9 cellular contexts compared by ENCODE assay signal in the genomic region with DNA sequence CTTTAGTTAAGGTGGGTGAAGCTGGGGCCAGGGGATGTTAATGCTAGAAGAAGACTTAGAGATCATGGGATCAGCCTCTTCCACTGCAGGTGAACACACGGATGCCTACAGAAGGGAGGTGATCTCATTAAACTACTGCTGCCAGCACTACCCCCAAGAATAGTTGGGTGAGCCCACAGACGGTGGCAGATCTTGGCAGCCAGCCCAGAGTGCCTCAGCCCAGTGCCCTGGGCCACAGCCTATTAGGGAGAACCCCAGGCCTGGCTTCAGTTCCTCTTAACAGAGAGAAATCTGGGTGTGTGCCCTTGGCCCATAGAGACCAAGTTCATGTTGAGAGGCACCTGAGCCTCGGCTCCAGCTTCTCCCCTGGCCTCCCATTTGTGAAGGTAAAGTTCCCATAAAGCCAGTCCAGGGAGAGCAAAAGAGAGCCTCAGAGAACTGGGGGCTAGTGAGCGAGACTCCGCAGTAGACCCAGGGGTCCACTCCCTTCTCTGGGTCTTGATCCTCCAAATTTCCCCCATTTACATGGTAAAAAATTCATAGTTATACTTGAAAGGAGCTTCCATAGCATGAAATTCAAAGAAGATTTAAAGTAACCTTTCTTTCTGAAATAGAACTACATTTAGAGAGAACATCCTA.
DNase-seq lines count a peak whose midpoint lies in the region; ATAC-seq, FAIRE-seq and TF ChIP-seq lines count a peak whose summit lies in the region.
"Had no signal": no experiment of that assay in that cellular context is flagged by ENCODE, and none has a peak within 500 bp of the region (broad histone marks: within the 10 kb centered on the region; RNA-seq: fewer than 3 reads in every experiment).

No MANE protein-coding gene starts in this region.

- DNase-seq in right lobe of liver (peak in 1 of 3 donors; percentile 45), HepG2 (ENCODE audit: low spot score) (no peak), mucosa of descending colon (peak; percentile 66 to 91 (median 77)), DMS 273 (lab: John Stamatoyannopoulos, UW; ENCODE audit: unreplicated experiment) (no peak), WTC11 (ENCODE audit: low spot score) (no peak), SW480 (ENCODE audit: low spot score) (no peak)
- DNase-seq in activated CD8-positive, alpha-beta memory T cell treated with anti-CD3 and anti-CD28 coated beads, Interleukin-2, amount 50 U/mL, for 48 hours, result peak; percentile 54

- no peaks in the 10 kb centered on the region for H4K20me1 ChIP-seq in HepG2 (ENCODE audit: insufficient read depth, low read length)

- no peak overlapping the region for H3K27ac Mint-ChIP-seq in WTC11

- intact Hi-C loops in right lobe of liver (cut with DNase I), result no loop called here
- intact Hi-C loops in HepG2 (cut with micrococcal nuclease; ENCODE audit: unreplicated experiment), result no loop called here
- intact Hi-C loops in mucosa of descending colon (cut with DNase I, micrococcal nuclease), result no loop called here

- no peak overlapping the region for H2AFZ ChIP-seq in HepG2 (ENCODE audit: low read length)

- peaks cover 10% of the 10 kb centered on the region for H3K36me3 Mint-ChIP-seq in WTC11

- no peak for TF ChIP-seq POLR2A in right lobe of liver (IDR thresholded peaks at IDR 0.05)
- no peak for TF ChIP-seq POLR2A in HepG2 (IDR thresholded peaks at IDR 0.05; ENCODE audit: insufficient read depth in 1 of 2, low read depth in 2 of 2, low read length in 2 of 2)

- H3K9me3 Mint-ChIP-seq in WTC11, result peaks cover 19% of the 10 kb centered on the region

- BruUV-seq in HepG2 (replicated peaks; lab: Mats Ljungman, UMichigan), result no TSS peak

- POLR2A ChIA-PET in HepG2 (lab: Yijun Ruan, JAX), result no interaction called here
- POLR2A ChIA-PET in WTC11 (lab: Charles Lee), result no interaction called here

- no peaks in the 10 kb centered on the region for H3K9me3 ChIP-seq in right lobe of liver
- H3K9me3 ChIP-seq in HepG2 (ENCODE audit: low read length), result no peaks in the 10 kb centered on the region
- H3K9me3 ChIP-seq in mucosa of descending colon, result no peaks in the 10 kb centered on the region

- no peak for FAIRE-seq in HepG2 (lab: Jason Lieb, UNC)

- H3K27me3 Mint-ChIP-seq in WTC11 (ENCODE audit: low read depth), result peaks cover 29% of the 10 kb centered on the region

- TF ChIP-seq RAD21 in HepG2 (CRISPR knock-in tag; IDR thresholded peaks at IDR 0.05), result no peak

- H3K4me1 Mint-ChIP-seq in WTC11, result peaks cover 49% of the 10 kb centered on the region

- no peak for TF ChIP-seq EP300 in HepG2 (IDR thresholded peaks at IDR 0.05; ENCODE audit: low read depth in 2 of 2, low read length in 2 of 2)
- TF ChIP-seq EP300 in HepG2 (CRISPR knock-in tag; IDR thresholded peaks at IDR 0.05; ENCODE audit: borderline replicate concordance), result no peak

- H3K4me1 ChIP-seq in right lobe of liver (no peaks in the 10 kb centered on the region), HepG2 (ENCODE audit: insufficient read depth, low read length) (no peaks in the 10 kb centered on the region), mucosa of descending colon (ENCODE audit: low read depth) (peaks cover under 1% of the 10 kb centered on the region)

- ATAC-seq in right lobe of liver, result peak in 3 of 4 donors; percentile 33 to 45 (median 39)
- no peak for ATAC-seq in HepG2
- peak; percentile 60 for ATAC-seq in HG03439 (IDR thresholded peaks at IDR 0.05; ENCODE audit: unreplicated experiment)
- ATAC-seq in mucosa of descending colon, result peak; percentile 84
- no peak for ATAC-seq in WTC11

- TF ChIP-seq CTCF in right lobe of liver (IDR thresholded peaks at IDR 0.05) (no peak), HepG2 (CRISPR knock-in tag; IDR thresholded peaks at IDR 0.05) (no peak), mucosa of descending colon (IDR thresholded peaks at IDR 0.05) (no peak), WTC11 (IDR thresholded peaks at IDR 0.05) (no peak)

- H3K36me3 ChIP-seq in right lobe of liver, result no peaks in the 10 kb centered on the region
- H3K36me3 ChIP-seq in HepG2 (replicated peaks in 1 of 2; ENCODE audit: control insufficient read depth in 1 of 2, insufficient read depth in 2 of 2, low read length in 2 of 2), result no peaks in the 10 kb centered on the region
- H3K36me3 ChIP-seq in mucosa of descending colon (ENCODE audit: low read depth), result no peaks in the 10 kb centered on the region

- H3K27me3 ChIP-seq in right lobe of liver (no peaks in the 10 kb centered on the region), HepG2 (ENCODE audit: control insufficient read depth in 1 of 2, insufficient read depth in 2 of 2, low read length in 2 of 2) (no peaks in the 10 kb centered on the region)

- H3K27ac ChIP-seq in right lobe of liver, result no peak overlapping the region
- H3K27ac ChIP-seq in HepG2 (ENCODE audit: extremely low read length, insufficient read depth, low read length), result no peak overlapping the region
- H3K27ac ChIP-seq: C4-2B had no signal

- CTCF ChIA-PET in HepG2 (lab: Yijun Ruan, JAX; ENCODE audit: low intra/inter-chr PET ratio, low total read pairs) (no interaction called here), WTC11 (lab: Charles Lee) (interaction anchor here (1.2 kb wide), 1 partner anchor 79 kb away, joined by 3 read pairs; no protein-coding TSS in a partner anchor)

- in situ Hi-C loops in HepG2 (cut with HindIII; ENCODE audit: extremely low pct_ligation_motif_present, low pct_unique_long_range_greater_than_20kb), result no loop called here

- H3K79me2 ChIP-seq in HepG2 (ENCODE audit: insufficient read depth, low read length), result no peaks in the 10 kb centered on the region

- H3K4me3 Mint-ChIP-seq in WTC11, result no peak overlapping the region

- no peak overlapping the region for H3K9ac ChIP-seq in HepG2 (ENCODE audit: insufficient read depth, low read depth, low read length)

- 55% methylated on average over 3 of the region's 5 CpGs for WGBS in right lobe of liver (ENCODE audit: insufficient coverage, low coverage, low lambda C conversion rate, missing lambda C conversion rate)
- WGBS in HepG2 (ENCODE audit: low lambda C conversion rate), result 50% methylated on average over 5 of the region's 5 CpGs

- H3K4me3 ChIP-seq in right lobe of liver (no peak overlapping the region), HepG2 (replicated peaks in 1 of 3; ENCODE audit: insufficient read depth in 1 of 3, low read depth in 2 of 3, low read length in 3 of 3) (no peak overlapping the region), mucosa of descending colon (no peak overlapping the region)

- H3K4me2 ChIP-seq in HepG2 (ENCODE audit: low read depth, low read length), result no peak overlapping the region

TF ChIP-seq in HepG2, 621 proteins besides CTCF, POLR2A, EP300 and RAD21 (continues in another document):
- no peak for TF ChIP-seq U2AF1 (optimal IDR thresholded peaks at IDR 0.05; ENCODE audit: low read depth, low read length)

TF ChIP-seq in WTC11, 78 proteins besides CTCF, POLR2A, EP300 and RAD21:
- TF ChIP-seq ZNF416 (CRISPR knock-in tag; IDR thresholded peaks at IDR 0.05), result no peak
- TF ChIP-seq SP1 (CRISPR knock-in tag; conservative IDR thresholded peaks at IDR 0.05), result no peak
- TF ChIP-seq CREB1 (CRISPR knock-in tag; IDR thresholded peaks at IDR 0.05), result no peak

Comparison
In these comparisons a context has a peak if more than half of its experiments do, and no peak if none do; other contexts are left out.
1. ATAC-seq: peak in right lobe of liver (3 of 4), HG03439 (single experiment) and mucosa of descending colon (single experiment); none in HepG2 (single experiment) and WTC11 (single experiment).
2. DNase-seq: peak in activated CD8-positive, alpha-beta memory T cell treated with anti-CD3 and anti-CD28 coated beads, Interleukin-2, amount 50 U/mL, for 48 hours (single experiment) and mucosa of descending colon (3 of 3); none in HepG2 (single experiment), DMS 273 (single experiment), WTC11 (single experiment) and SW480 (single experiment).